In the genomic region with DNA sequence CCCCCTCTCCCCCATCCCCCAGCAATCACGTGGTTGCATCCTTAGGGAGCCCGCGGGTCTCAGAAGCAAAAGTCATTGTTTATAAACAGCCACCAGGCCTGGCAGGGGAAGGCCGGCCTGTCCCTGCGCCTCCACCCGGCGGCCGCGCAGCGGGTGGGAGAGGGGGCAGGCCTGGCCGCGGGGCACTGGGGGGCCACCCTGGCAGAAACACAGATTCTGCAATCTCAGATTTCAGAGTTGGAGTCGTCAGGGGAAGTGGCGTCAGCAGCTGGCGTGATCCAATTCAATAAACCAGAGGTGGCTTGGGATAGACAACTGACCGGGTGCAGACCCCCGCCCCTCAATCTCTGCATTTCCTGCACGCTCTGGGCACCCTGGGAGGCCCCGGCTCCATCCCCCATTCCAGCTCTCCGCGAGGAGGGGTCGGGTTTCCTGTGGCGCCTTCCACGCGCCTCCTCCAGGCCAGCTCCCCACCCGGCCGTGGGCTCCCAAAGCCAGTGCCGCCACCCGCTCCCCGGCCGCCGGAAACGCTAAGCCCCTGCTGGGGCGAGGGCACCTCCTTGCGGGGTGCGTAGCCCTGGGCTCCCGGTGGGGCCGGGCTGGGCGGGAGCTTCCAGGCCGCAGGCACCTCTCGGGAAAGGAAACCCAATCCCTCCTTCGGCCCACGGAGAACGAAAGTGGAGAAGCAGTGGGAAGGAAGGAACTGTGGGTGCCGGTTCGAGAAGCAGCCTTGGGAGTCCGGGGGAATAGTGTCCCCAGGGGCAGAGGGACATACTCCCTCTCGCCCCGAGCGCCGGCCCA, we compare ENCODE assay signal across 8 cellular contexts. TPM values are rescaled to one million over a fixed set of nuclear protein-coding genes. Genes with fewer than 3 reads are reported as not detected.
DNase-seq lines count a peak whose midpoint lies in the region; ATAC-seq and TF ChIP-seq lines count a peak whose summit lies in the region.

No MANE protein-coding gene starts in this region.

- H3K4me3 Mint-ChIP-seq in natural killer cell = peak overlapping the region; percentile 83

- H3K79me2 ChIP-seq in Karpas-422 (ENCODE audit: low read length) = no peaks in the 10 kb centered on the region

- H3K36me3 ChIP-seq in WERI-Rb-1 (peaks cover 35% of the 10 kb centered on the region), Karpas-422 (ENCODE audit: insufficient read depth, low read length) (no peaks in the 10 kb centered on the region)

- DNase-seq in 8988T = peak; percentile 69
- DNase-seq in H4 (ENCODE audit: low spot score) = peak; percentile 69
- DNase-seq in WERI-Rb-1 = no peak
- DNase-seq in fibroblast of pulmonary artery (ENCODE audit: low read depth) = peak; percentile 59
- DNase-seq in natural killer cell = no peak
- no peak for DNase-seq in erythroblast (lab: John Stamatoyannopoulos, UW)
- DNase-seq in Karpas-422 = no peak

- no peak overlapping the region for H2AFZ ChIP-seq in Karpas-422 (ENCODE audit: low read length)

- no peaks in the 10 kb centered on the region for H3K36me3 Mint-ChIP-seq in natural killer cell

- H3K4me2 ChIP-seq in Karpas-422 (ENCODE audit: low read depth, low read length, poor library complexity, severe bottlenecking) = no peak overlapping the region

- peak overlapping the region; percentile 96 for H3K27ac ChIP-seq in WERI-Rb-1
- H3K27ac ChIP-seq in Karpas-422 (ENCODE audit: low read length) = no peak overlapping the region

- H3K4me3 ChIP-seq in WERI-Rb-1 (ENCODE audit: low read depth, low read length) (peak overlapping the region; percentile 87), fibroblast of pulmonary artery (replicated peaks; ENCODE audit: low read depth, low read length) (peak overlapping the region; percentile 79), Karpas-422 (ENCODE audit: low read length) (no peak overlapping the region)

- no peaks in the 10 kb centered on the region for H3K9me3 Mint-ChIP-seq in natural killer cell

- TF ChIP-seq CTCF in WERI-Rb-1 (IDR thresholded peaks at IDR 0.05; ENCODE audit: low read depth, low read length) (no peak), fibroblast of pulmonary artery (IDR thresholded peaks at IDR 0.05; ENCODE audit: low read length, missing control alignments) (no peak), natural killer cell (IDR thresholded peaks at IDR 0.05) (no peak)

- H3K4me1 Mint-ChIP-seq in natural killer cell = peaks cover 6 to 19% of the 10 kb centered on the region in 2 donors

- intact Hi-C loops in natural killer cell (cut with micrococcal nuclease) = loop anchor here (2.0 to 5.0 kb wide), 2 partner anchors 25 to 39 kb away; no protein-coding TSS in a partner anchor

- peaks cover 7 to 14% of the 10 kb centered on the region in 2 donors for H3K27me3 Mint-ChIP-seq in natural killer cell (ENCODE audit: low read depth in 2 of 2)

- ATAC-seq in natural killer cell = no peak
- no peak for ATAC-seq in GM21528 (IDR thresholded peaks at IDR 0.05; ENCODE audit: low FRiP score, unreplicated experiment)

- H4K20me1 ChIP-seq in Karpas-422 (ENCODE audit: insufficient read depth, low read depth, low read length) = no peaks in the 10 kb centered on the region

- H3K4me1 ChIP-seq in Karpas-422 (ENCODE audit: low read length) = peaks cover 7% of the 10 kb centered on the region

- H3K9me2 ChIP-seq in Karpas-422 (replicated peaks; ENCODE audit: insufficient read depth, low read length) = no peaks in the 10 kb centered on the region

- no peak for TF ChIP-seq POLR2A in erythroblast (IDR thresholded peaks at IDR 0.05; ENCODE audit: low read length)

- peak overlapping the region in 1 of 2 donors; percentile 69 for H3K27ac Mint-ChIP-seq in natural killer cell

- H3K9me3 ChIP-seq in WERI-Rb-1 (ENCODE audit: severe bottlenecking) (no peaks in the 10 kb centered on the region), Karpas-422 (ENCODE audit: low read length) (no peaks in the 10 kb centered on the region)

- no peak overlapping the region for H3K9ac ChIP-seq in Karpas-422 (ENCODE audit: low read length)

- H3K27me3 ChIP-seq in WERI-Rb-1 (ENCODE audit: insufficient read depth, low read depth, severe bottlenecking) = no peaks in the 10 kb centered on the region
- no peaks in the 10 kb centered on the region for H3K27me3 ChIP-seq in Karpas-422 (ENCODE audit: low read length)

RNA-seq across cellular contexts. Expression of a gene that starts 1.1 kb away (rescaled TPM):
- 60.0 and 61.7 TPM in 2 replicates for total RNA-seq in H4 (2014; rRNA removed; shearing (Covaris generic))
- 100 to 1,000 TPM in 2 of 3 donors, 10 to 100 TPM in 1; 73.5 to 131 (median 107) TPM for total RNA-seq in natural killer cell
- 8.4 and 17.8 TPM in 2 replicates for total RNA-seq in Karpas-422 (2014; rRNA removed; shearing (Covaris generic); ENCODE audit: low replicate concordance)

Comparison
In these comparisons a context has a peak if more than half of its experiments do, and no peak if none do; other contexts are left out.
1. DNase-seq: peak in 8988T (single experiment), H4 (single experiment) and fibroblast of pulmonary artery (single experiment); none in WERI-Rb-1 (single experiment), natural killer cell (single experiment), erythroblast (0 of 2) and Karpas-422 (single experiment).